10 cellular contexts compared by ENCODE assay signal in genomic region chr20:5602346-5602745, GRCh38. TPM values are rescaled to one million over a fixed set of nuclear protein-coding genes. Genes with fewer than 3 reads are reported as not detected.
DNase-seq lines count a peak whose midpoint lies in the region; ATAC-seq lines count a peak whose summit lies in the region.
"Had no signal": no experiment of that assay in that cellular context is flagged by ENCODE, and none has a peak within 500 bp of the region (broad histone marks: within the 10 kb centered on the region; RNA-seq: fewer than 3 reads in every experiment).

No MANE protein-coding gene starts in this region.

- POLR2A ChIA-PET in T-cell (lab: Charles Lee): no interaction called here

- no peaks in the 10 kb centered on the region for H3K27me3 Mint-ChIP-seq in T-cell

- ATAC-seq in T-cell (replicated peaks in 1 of 4): no peak
- ATAC-seq in GM19397 (IDR thresholded peaks at IDR 0.05; ENCODE audit: unreplicated experiment): no peak
- ATAC-seq in GM19395 (IDR thresholded peaks at IDR 0.05; ENCODE audit: unreplicated experiment): no peak

- CTCF ChIA-PET in T-cell (lab: Charles Lee): interaction anchor here in 1 of 2 donors (0.7 kb wide), 1 partner anchor 310 kb away, joined by 11 read pairs; no protein-coding TSS in a partner anchor

- peak overlapping the region; percentile 65 for H3K27ac Mint-ChIP-seq in T-cell

- no peaks in the 10 kb centered on the region for H3K9me3 Mint-ChIP-seq in T-cell

- peaks cover 69 to 78% (median 76%) of the 10 kb centered on the region in 3 donors for H3K4me1 Mint-ChIP-seq in T-cell

- H3K36me3 Mint-ChIP-seq in T-cell: peaks cover 40% of the 10 kb centered on the region

- no peak overlapping the region for H3K4me3 Mint-ChIP-seq in T-cell

- DNase-seq in AG08395 (ENCODE audit: low spot score): peak; percentile 6
- peak; percentile 37 for DNase-seq in COLO829 (ENCODE audit: low spot score)
- DNase-seq in T-cell: no peak
- peak; percentile 27 for DNase-seq in fibroblast of gingiva (ENCODE audit: low read depth)
- DNase-seq in stimulated activated CD4-positive, alpha-beta T cell treated with anti-CD3 and anti-CD28 coated beads, Interleukin-2, amount 100 ng/mL, for 48 hours: no peak
- DNase-seq in mesenteric fat pad (ENCODE audit: low spot score): no peak
- DNase-seq: left ventricle myocardium inferior, NCI-H2081 treated with DMSO at 0.1 percent for 48 hours had no signal

RNA-seq across cellular contexts. Expression of gene GPCPD1, which starts 8.5 kb away (rescaled TPM):
- total RNA-seq in T-cell (100 to 1,000 TPM in 2 of 5 donors, 10 to 100 TPM in 3; 48.8 to 104 (median 57.4) TPM), mesenteric fat pad (56.6 TPM)

Comparison
In these comparisons a context has a peak if more than half of its experiments do, and no peak if none do; other contexts are left out.
1. DNase-seq: peak in AG08395 (single experiment), COLO829 (single experiment) and fibroblast of gingiva (single experiment); none in T-cell (0 of 34), stimulated activated CD4-positive, alpha-beta T cell treated with anti-CD3 and anti-CD28 coated beads, Interleukin-2, amount 100 ng/mL, for 48 hours (0 of 2) and mesenteric fat pad (single experiment).